1 cellular context compared by ENCODE assay signal in the genomic region with DNA sequence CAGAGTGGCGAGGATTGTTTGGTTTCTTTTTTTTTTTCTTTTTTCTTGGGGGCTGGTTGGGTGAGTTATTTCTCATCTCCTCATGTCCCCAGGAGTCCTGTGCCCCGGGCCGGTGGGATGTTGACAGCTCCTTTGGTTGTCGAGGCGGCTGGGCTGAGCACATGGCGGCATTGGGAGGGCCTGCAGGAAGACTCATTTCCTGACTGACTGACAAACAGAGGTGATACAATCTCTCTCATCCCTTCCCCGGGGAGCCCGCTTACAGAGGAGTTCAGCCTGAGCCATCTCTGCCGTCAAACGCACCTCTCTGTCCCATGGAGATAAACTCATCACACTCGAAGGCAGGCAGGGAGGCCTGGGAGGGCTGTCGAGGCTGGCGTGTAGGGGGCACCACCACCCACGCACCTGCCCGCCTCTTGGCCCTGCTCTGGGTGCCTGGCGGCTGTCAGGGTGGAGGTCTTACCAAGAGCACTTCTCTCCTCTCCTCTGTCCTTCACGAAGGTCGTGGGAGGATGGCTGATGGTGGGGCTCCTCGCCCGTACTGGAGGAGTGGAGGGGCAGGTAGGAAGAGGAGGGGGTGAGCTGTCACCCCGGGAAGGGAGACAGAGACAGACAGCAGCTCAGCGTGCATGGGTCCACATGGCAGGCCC.
TF ChIP-seq lines count a peak whose summit lies in the region.

No MANE protein-coding gene starts in this region.

TF ChIP-seq in K562, 482 proteins besides CTCF, POLR2A, EP300 and RAD21 (continued from another document):
- TF ChIP-seq, protein P1, sequence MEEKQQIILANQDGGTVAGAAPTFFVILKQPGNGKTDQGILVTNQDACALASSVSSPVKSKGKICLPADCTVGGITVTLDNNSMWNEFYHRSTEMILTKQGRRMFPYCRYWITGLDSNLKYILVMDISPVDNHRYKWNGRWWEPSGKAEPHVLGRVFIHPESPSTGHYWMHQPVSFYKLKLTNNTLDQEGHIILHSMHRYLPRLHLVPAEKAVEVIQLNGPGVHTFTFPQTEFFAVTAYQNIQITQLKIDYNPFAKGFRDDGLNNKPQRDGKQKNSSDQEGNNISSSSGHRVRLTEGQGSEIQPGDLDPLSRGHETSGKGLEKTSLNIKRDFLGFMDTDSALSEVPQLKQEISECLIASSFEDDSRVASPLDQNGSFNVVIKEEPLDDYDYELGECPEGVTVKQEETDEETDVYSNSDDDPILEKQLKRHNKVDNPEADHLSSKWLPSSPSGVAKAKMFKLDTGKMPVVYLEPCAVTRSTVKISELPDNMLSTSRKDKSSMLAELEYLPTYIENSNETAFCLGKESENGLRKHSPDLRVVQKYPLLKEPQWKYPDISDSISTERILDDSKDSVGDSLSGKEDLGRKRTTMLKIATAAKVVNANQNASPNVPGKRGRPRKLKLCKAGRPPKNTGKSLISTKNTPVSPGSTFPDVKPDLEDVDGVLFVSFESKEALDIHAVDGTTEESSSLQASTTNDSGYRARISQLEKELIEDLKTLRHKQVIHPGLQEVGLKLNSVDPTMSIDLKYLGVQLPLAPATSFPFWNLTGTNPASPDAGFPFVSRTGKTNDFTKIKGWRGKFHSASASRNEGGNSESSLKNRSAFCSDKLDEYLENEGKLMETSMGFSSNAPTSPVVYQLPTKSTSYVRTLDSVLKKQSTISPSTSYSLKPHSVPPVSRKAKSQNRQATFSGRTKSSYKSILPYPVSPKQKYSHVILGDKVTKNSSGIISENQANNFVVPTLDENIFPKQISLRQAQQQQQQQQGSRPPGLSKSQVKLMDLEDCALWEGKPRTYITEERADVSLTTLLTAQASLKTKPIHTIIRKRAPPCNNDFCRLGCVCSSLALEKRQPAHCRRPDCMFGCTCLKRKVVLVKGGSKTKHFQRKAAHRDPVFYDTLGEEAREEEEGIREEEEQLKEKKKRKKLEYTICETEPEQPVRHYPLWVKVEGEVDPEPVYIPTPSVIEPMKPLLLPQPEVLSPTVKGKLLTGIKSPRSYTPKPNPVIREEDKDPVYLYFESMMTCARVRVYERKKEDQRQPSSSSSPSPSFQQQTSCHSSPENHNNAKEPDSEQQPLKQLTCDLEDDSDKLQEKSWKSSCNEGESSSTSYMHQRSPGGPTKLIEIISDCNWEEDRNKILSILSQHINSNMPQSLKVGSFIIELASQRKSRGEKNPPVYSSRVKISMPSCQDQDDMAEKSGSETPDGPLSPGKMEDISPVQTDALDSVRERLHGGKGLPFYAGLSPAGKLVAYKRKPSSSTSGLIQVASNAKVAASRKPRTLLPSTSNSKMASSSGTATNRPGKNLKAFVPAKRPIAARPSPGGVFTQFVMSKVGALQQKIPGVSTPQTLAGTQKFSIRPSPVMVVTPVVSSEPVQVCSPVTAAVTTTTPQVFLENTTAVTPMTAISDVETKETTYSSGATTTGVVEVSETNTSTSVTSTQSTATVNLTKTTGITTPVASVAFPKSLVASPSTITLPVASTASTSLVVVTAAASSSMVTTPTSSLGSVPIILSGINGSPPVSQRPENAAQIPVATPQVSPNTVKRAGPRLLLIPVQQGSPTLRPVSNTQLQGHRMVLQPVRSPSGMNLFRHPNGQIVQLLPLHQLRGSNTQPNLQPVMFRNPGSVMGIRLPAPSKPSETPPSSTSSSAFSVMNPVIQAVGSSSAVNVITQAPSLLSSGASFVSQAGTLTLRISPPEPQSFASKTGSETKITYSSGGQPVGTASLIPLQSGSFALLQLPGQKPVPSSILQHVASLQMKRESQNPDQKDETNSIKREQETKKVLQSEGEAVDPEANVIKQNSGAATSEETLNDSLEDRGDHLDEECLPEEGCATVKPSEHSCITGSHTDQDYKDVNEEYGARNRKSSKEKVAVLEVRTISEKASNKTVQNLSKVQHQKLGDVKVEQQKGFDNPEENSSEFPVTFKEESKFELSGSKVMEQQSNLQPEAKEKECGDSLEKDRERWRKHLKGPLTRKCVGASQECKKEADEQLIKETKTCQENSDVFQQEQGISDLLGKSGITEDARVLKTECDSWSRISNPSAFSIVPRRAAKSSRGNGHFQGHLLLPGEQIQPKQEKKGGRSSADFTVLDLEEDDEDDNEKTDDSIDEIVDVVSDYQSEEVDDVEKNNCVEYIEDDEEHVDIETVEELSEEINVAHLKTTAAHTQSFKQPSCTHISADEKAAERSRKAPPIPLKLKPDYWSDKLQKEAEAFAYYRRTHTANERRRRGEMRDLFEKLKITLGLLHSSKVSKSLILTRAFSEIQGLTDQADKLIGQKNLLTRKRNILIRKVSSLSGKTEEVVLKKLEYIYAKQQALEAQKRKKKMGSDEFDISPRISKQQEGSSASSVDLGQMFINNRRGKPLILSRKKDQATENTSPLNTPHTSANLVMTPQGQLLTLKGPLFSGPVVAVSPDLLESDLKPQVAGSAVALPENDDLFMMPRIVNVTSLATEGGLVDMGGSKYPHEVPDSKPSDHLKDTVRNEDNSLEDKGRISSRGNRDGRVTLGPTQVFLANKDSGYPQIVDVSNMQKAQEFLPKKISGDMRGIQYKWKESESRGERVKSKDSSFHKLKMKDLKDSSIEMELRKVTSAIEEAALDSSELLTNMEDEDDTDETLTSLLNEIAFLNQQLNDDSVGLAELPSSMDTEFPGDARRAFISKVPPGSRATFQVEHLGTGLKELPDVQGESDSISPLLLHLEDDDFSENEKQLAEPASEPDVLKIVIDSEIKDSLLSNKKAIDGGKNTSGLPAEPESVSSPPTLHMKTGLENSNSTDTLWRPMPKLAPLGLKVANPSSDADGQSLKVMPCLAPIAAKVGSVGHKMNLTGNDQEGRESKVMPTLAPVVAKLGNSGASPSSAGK (IDR thresholded peaks at IDR 0.05) = peak; percentile 23; the same call in 1 of the 2 replicates
- TF ChIP-seq MCM2 (IDR thresholded peaks at IDR 0.05; ENCODE audit: low read depth) = no peak
- no peak for TF ChIP-seq ZNF407 (IDR thresholded peaks at IDR 0.05; ENCODE audit: low read depth)
- TF ChIP-seq ZNF830 (CRISPR knock-in tag; IDR thresholded peaks at IDR 0.05) = no peak
- no peak for TF ChIP-seq JUN (IDR thresholded peaks at IDR 0.05; ENCODE audit: borderline replicate concordance, low read depth, low read length)
- no peak for TF ChIP-seq JUN (CRISPR knock-in tag; IDR thresholded peaks at IDR 0.05; ENCODE audit: borderline replicate concordance)
- TF ChIP-seq POLR3A (IDR thresholded peaks at IDR 0.05; ENCODE audit: borderline replicate concordance, extremely low read depth, insufficient read depth, insufficient read length) = no peak
- no peak for TF ChIP-seq EZH2 (IDR thresholded peaks at IDR 0.05; ENCODE audit: borderline replicate concordance, low read depth, low read length)
- TF ChIP-seq FOXA1 (IDR thresholded peaks at IDR 0.05; ENCODE audit: borderline replicate concordance) = no peak
- TF ChIP-seq BCOR (IDR thresholded peaks at IDR 0.05) = no peak
- TF ChIP-seq L3MBTL2 (IDR thresholded peaks at IDR 0.05) = peak; percentile 77
- peak in 1 of 2 experiments; percentile 77 for TF ChIP-seq E2F6 (IDR thresholded peaks at IDR 0.05; ENCODE audit: borderline replicate concordance in 1 of 2, extremely low read depth in 1 of 2, insufficient read depth in 1 of 2, insufficient read length in 1 of 2, low read depth in 1 of 2, low read length in 1 of 2, poor library complexity in 1 of 2, severe bottlenecking in 1 of 2)
- TF ChIP-seq TFAM (CRISPR knock-in tag; conservative IDR thresholded peaks at IDR 0.05) = no peak
- TF ChIP-seq CTCFL (IDR thresholded peaks at IDR 0.05; ENCODE audit: borderline replicate concordance, insufficient read depth, low read depth, low read length, poor library complexity, severe bottlenecking) = no peak
